In the genomic region with DNA sequence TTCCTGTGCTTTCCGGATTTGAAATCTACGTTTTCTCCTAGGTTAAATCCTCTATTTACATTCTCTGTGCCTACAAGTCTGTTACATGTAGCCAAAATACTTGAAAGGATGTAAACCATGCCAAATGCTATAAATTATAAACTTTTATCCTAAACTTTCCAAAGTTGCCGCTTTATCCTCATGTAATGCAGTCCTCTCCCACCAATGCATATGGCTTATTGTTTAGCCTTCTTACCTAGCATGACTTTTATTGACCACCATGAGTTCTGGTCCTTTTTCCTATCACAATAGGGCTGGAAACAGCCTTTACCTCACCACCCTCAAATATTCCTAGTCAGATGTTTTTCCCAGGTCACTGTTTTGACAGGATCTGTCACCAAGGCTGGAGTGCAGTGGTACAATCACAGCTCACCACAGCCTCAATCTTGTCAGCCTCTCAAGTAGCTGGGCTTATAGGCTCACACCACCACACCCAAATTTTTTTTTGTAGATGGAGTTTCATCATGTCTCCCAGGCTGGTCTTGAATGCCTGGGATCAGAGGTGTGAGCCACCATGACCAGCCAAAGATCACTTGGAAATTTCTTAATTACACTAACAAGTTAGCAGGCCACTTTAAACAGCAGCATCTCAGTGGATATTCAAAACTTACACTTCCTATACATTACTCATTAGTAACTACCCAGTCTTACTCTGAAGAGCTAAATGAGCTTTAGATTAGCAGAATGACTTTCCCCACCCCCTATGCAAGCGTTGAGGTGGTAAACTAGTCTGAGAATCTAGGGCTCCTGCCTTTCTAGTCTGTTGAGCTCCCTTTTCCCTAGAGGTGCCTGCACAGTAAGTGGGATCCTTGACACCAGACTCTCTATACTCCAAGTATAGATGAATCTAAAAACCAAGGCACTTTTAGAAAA, we compare ENCODE assay signal across 10 cellular contexts. TPM values are rescaled to one million over a fixed set of nuclear protein-coding genes. Genes with fewer than 3 reads are reported as not detected.
DNase-seq lines count a peak whose midpoint lies in the region; ATAC-seq and TF ChIP-seq lines count a peak whose summit lies in the region.
"Had no signal": no experiment of that assay in that cellular context is flagged by ENCODE, and none has a peak within 500 bp of the region (broad histone marks: within the 10 kb centered on the region; RNA-seq: fewer than 3 reads in every experiment).

No MANE protein-coding gene starts in this region.

- H3K4me1 Mint-ChIP-seq in WTC11 (peaks cover 17% of the 10 kb centered on the region), memory B cell (peaks cover 27% of the 10 kb centered on the region)

- POLR2A ChIA-PET in WTC11 (lab: Charles Lee) = no interaction called here

- ATAC-seq in WTC11 = no peak
- no peak for ATAC-seq in memory B cell (ENCODE audit: low read depth)
- no peak for ATAC-seq in GM21390 (IDR thresholded peaks at IDR 0.05; ENCODE audit: unreplicated experiment)
- ATAC-seq: left lung had no signal

- peaks cover 40% of the 10 kb centered on the region for H3K36me3 Mint-ChIP-seq in WTC11
- H3K36me3 Mint-ChIP-seq in memory B cell = peaks cover 14% of the 10 kb centered on the region

- CTCF ChIA-PET in WTC11 (lab: Charles Lee) = interaction anchor here (0.6 to 2.0 kb wide), 3 partner anchors 38 to 374 kb away, joined by 3 to 6 read pairs (median 3); no protein-coding TSS in a partner anchor

- H3K27me3 Mint-ChIP-seq in WTC11 (ENCODE audit: low read depth) (no peaks in the 10 kb centered on the region), memory B cell (no peaks in the 10 kb centered on the region)

- H3K9me3 Mint-ChIP-seq in WTC11 = no peaks in the 10 kb centered on the region
- H3K9me3 Mint-ChIP-seq in memory B cell = no peaks in the 10 kb centered on the region

- H3K4me3 Mint-ChIP-seq in WTC11 (no peak overlapping the region), memory B cell (no peak overlapping the region)

- peak overlapping the region; percentile 11 for H3K27ac Mint-ChIP-seq in WTC11
- H3K27ac Mint-ChIP-seq in memory B cell = peak overlapping the region; percentile 48

- DNase-seq in NCI-H2171 treated with DMSO at 0.1 percent for 48 hours (lab: John Stamatoyannopoulos, UW) = peak; percentile 48
- no peak for DNase-seq in NCI-H2171 (lab: John Stamatoyannopoulos, UW)
- DNase-seq in HT1080 (ENCODE audit: low read depth) = peak; percentile 48
- no peak for DNase-seq in WTC11 (ENCODE audit: low spot score)
- DNase-seq in memory B cell (ENCODE audit: low spot score in 2 of 2) = no peak
- no peak for DNase-seq in mucosa of gallbladder (ENCODE audit: low spot score)
- no peak for DNase-seq in activated gamma-delta T cell (lab: John Stamatoyannopoulos, UW)
- DNase-seq: left lung, NCI-H524 treated with DMSO at 0.1 percent for 48 hours had no signal

- no peak for TF ChIP-seq CTCF in WTC11 (IDR thresholded peaks at IDR 0.05)

TF ChIP-seq in WTC11, 78 proteins besides CTCF, POLR2A, EP300 and RAD21 (continues in another document):
- no peak for TF ChIP-seq E2F5 (CRISPR knock-in tag; IDR thresholded peaks at IDR 0.05)
- 0 out of 2 replicates have a peak, but pooled peaks have one; percentile 8 for TF ChIP-seq ZNF532 (CRISPR knock-in tag; IDR thresholded peaks at IDR 0.05; ENCODE audit: borderline replicate concordance)
- 0 out of 2 replicates have a peak, but pooled peaks have one; percentile 18 for TF ChIP-seq AFF4 (CRISPR knock-in tag; IDR thresholded peaks at IDR 0.05; ENCODE audit: borderline replicate concordance)
- no peak for TF ChIP-seq MYBL2 (CRISPR knock-in tag; IDR thresholded peaks at IDR 0.05)

RNA-seq across cellular contexts. Expression of gene TUBA1B, which starts 4.1 kb away (rescaled TPM):
- 4,519 and 5,260 TPM in 2 replicates for total RNA-seq in HT1080 (2014; rRNA removed; shearing (Covaris generic))
- polyA plus RNA-seq in HT1080 (2015; cell fraction: cytosol; rRNA removed) = 3,250 and 3,407 TPM in 2 replicates
- polyA plus RNA-seq in HT1080 (2015; cell fraction: nucleus; rRNA removed) = 2,778 and 2,938 TPM in 2 replicates
- total RNA-seq in WTC11 (2021) (1,806 to 1,997 TPM (median 1,954 TPM) in 3 replicates), mucosa of gallbladder (361 TPM)

RNA-seq across cellular contexts. Expression of gene LMBR1L, which starts 16.5 kb away (rescaled TPM):
- total RNA-seq in HT1080 (2014; rRNA removed; shearing (Covaris generic)) = 28.2 and 32.8 TPM in 2 replicates
- polyA plus RNA-seq in HT1080 (2015; cell fraction: cytosol; rRNA removed) = 20.3 and 26.6 TPM in 2 replicates
- 112 and 118 TPM in 2 replicates for polyA plus RNA-seq in HT1080 (2015; cell fraction: nucleus; rRNA removed)
- 52.8 to 78.2 TPM (median 53.1 TPM) in 3 replicates for total RNA-seq in WTC11 (2021)
- total RNA-seq in mucosa of gallbladder = 53.1 TPM

RNA-seq across cellular contexts. Expression of gene DHH, which starts 32.5 kb away (rescaled TPM):
- total RNA-seq in HT1080 (2014; rRNA removed; shearing (Covaris generic)) = not detected in 2 replicates
- polyA plus RNA-seq in HT1080 (2015; cell fraction: cytosol; rRNA removed) = 0.03 and 0.13 TPM in 2 replicates
- polyA plus RNA-seq in HT1080 (2015; cell fraction: nucleus; rRNA removed) = 0.02 and 0.08 TPM in 2 replicates
- total RNA-seq in WTC11 (2021) = 0.15 TPM in 1 of 3 replicates, not detected in the others
- total RNA-seq in mucosa of gallbladder = 1.5 TPM

RNA-seq across cellular contexts. Expression of gene RHEBL1, which starts 57.3 kb away (rescaled TPM):
- 5.1 and 5.2 TPM in 2 replicates for total RNA-seq in HT1080 (2014; rRNA removed; shearing (Covaris generic))
- polyA plus RNA-seq in HT1080 (2015; cell fraction: cytosol; rRNA removed) = 4.6 and 6.0 TPM in 2 replicates
- 6.6 and 8.1 TPM in 2 replicates for polyA plus RNA-seq in HT1080 (2015; cell fraction: nucleus; rRNA removed)
- total RNA-seq in WTC11 (2021) (6.4 to 9.0 TPM (median 6.9 TPM) in 3 replicates), mucosa of gallbladder (0.29 TPM)

Comparison
In these comparisons a context has a peak if more than half of its experiments do, and no peak if none do; other contexts are left out.
1. DNase-seq: peak in NCI-H2171 treated with DMSO at 0.1 percent for 48 hours (single experiment) and HT1080 (single experiment); none in NCI-H2171 (single experiment), WTC11 (single experiment), memory B cell (0 of 2), mucosa of gallbladder (single experiment) and activated gamma-delta T cell (single experiment).